12 cellular contexts compared by ENCODE assay signal in genomic region chr2:212052412-212053159, GRCh38.
DNase-seq lines count a peak whose midpoint lies in the region; ATAC-seq and TF ChIP-seq lines count a peak whose summit lies in the region.
"Had no signal": no experiment of that assay in that cellular context is flagged by ENCODE, and none has a peak within 500 bp of the region (broad histone marks: within the 10 kb centered on the region; RNA-seq: fewer than 3 reads in every experiment).

No MANE protein-coding gene starts in this region.

- TF ChIP-seq CTCF in HFFc6 (IDR thresholded peaks at IDR 0.05): no peak
- no peak for TF ChIP-seq CTCF in fibroblast of the aortic adventitia (IDR thresholded peaks at IDR 0.05; ENCODE audit: insufficient read depth, low read length)
- TF ChIP-seq CTCF in heart left ventricle (IDR thresholded peaks at IDR 0.05): no peak
- TF ChIP-seq CTCF in BE2C (IDR thresholded peaks at IDR 0.05; ENCODE audit: low read depth, low read length): no peak

- peaks cover 3% of the 10 kb centered on the region; the same call in 1 of the 2 replicates for H3K27me3 Mint-ChIP-seq in HFFc6 (ENCODE audit: insufficient read depth)
- no peaks in the 10 kb centered on the region for H3K27me3 Mint-ChIP-seq in T-helper 17 cell

- H3K27ac ChIP-seq in heart left ventricle: no peak overlapping the region
- H3K27ac ChIP-seq: upper lobe of right lung had no signal

- no peaks in the 10 kb centered on the region for H3K27me3 ChIP-seq in heart left ventricle
- no peaks in the 10 kb centered on the region for H3K27me3 ChIP-seq in BE2C
- H3K27me3 ChIP-seq: upper lobe of right lung had no signal

- no peak for TF ChIP-seq POLR2A in heart left ventricle (IDR thresholded peaks at IDR 0.05)

- H3K4me1 Mint-ChIP-seq in HFFc6 (ENCODE audit: low read depth): peaks cover 12% of the 10 kb centered on the region
- H3K4me1 Mint-ChIP-seq in T-helper 17 cell: no peaks in the 10 kb centered on the region

- DNase-seq in HFFc6 (peak; percentile 32), NCI-H226 (peak; percentile 23), fibroblast of the aortic adventitia (ENCODE audit: low read depth) (peak; percentile 66), T-helper 17 cell (no peak), NCI-H2171 treated with DMSO at 0.1 percent for 48 hours (lab: John Stamatoyannopoulos, UW) (no peak), heart left ventricle (no peak), BE2C (no peak)
- DNase-seq: activated CD4-positive, alpha-beta T cell treated with anti-CD3 and anti-CD28 coated beads for 48 hours; left colon; NCI-H510A; upper lobe of right lung had no signal

- 62 to 76% (median 69%) methylated on average over 4 of the region's 4 CpGs for WGBS in heart left ventricle, 4 donors

- H3K4me1 ChIP-seq in heart left ventricle: no peaks in the 10 kb centered on the region
- H3K4me1 ChIP-seq in BE2C: no peaks in the 10 kb centered on the region
- H3K4me1 ChIP-seq: upper lobe of right lung had no signal

- intact Hi-C loops in heart left ventricle (cut with DNase I): no loop called here

- H3K36me3 Mint-ChIP-seq in HFFc6 (ENCODE audit: low read depth) (peaks cover 27% of the 10 kb centered on the region), T-helper 17 cell (ENCODE audit: low read depth) (no peaks in the 10 kb centered on the region)

- H3K9me3 Mint-ChIP-seq in HFFc6: peaks cover 58% of the 10 kb centered on the region

- H3K4me3 Mint-ChIP-seq in HFFc6: no peak overlapping the region; the same call in 1 of the 2 replicates
- H3K4me3 Mint-ChIP-seq in T-helper 17 cell: no peak overlapping the region

- ATAC-seq in GM18508 (IDR thresholded peaks at IDR 0.05; ENCODE audit: insufficient read depth, unreplicated experiment) (peak; percentile 58), T-helper 17 cell (no peak), heart left ventricle (no peak)
- ATAC-seq: left colon, upper lobe of right lung had no signal

- H3K27ac Mint-ChIP-seq in HFFc6 (peak overlapping the region; percentile 63; the same call in 1 of the 2 replicates), T-helper 17 cell (no peak overlapping the region)

- H3K4me3 ChIP-seq in fibroblast of the aortic adventitia (ENCODE audit: low read depth, low read length) (no peak overlapping the region), heart left ventricle (no peak overlapping the region), BE2C (ENCODE audit: low read depth, low read length) (no peak overlapping the region)
- H3K4me3 ChIP-seq: upper lobe of right lung had no signal

- H3K36me3 ChIP-seq in heart left ventricle (no peaks in the 10 kb centered on the region), BE2C (no peaks in the 10 kb centered on the region)
- H3K36me3 ChIP-seq: upper lobe of right lung had no signal

- no peaks in the 10 kb centered on the region for H3K9me3 ChIP-seq in T-helper 17 cell (ENCODE audit: control insufficient read depth, low read length, poor library complexity, severe bottlenecking)
- H3K9me3 ChIP-seq in heart left ventricle: peaks cover 0 to 40% (median 11%) of the 10 kb centered on the region in 12 donors
- H3K9me3 ChIP-seq in BE2C: no peaks in the 10 kb centered on the region
- H3K9me3 ChIP-seq: upper lobe of right lung had no signal

Comparison
In these comparisons a context has a peak if more than half of its experiments do, and no peak if none do; other contexts are left out.
1. DNase-seq: peak in HFFc6 (single experiment), NCI-H226 (single experiment) and fibroblast of the aortic adventitia (single experiment); none in T-helper 17 cell (0 of 3), NCI-H2171 treated with DMSO at 0.1 percent for 48 hours (single experiment), heart left ventricle (0 of 5) and BE2C (single experiment).